Comparison of ENCODE assay signal across 11 cellular contexts in genomic region chr7:47576909-47577255, GRCh38. TPM values are rescaled to one million over a fixed set of nuclear protein-coding genes. Genes with fewer than 3 reads are reported as not detected.
DNase-seq lines count a peak whose midpoint lies in the region; ATAC-seq and TF ChIP-seq lines count a peak whose summit lies in the region.
"Had no signal": no experiment of that assay in that cellular context is flagged by ENCODE, and none has a peak within 500 bp of the region (broad histone marks: within the 10 kb centered on the region; RNA-seq: fewer than 3 reads in every experiment).

No MANE protein-coding gene starts in this region.

- H3K27ac ChIP-seq in breast epithelium, result peak overlapping the region; percentile 62 to 90
- H3K27ac ChIP-seq in fibroblast of lung (ENCODE audit: insufficient read depth, low read length), result peak overlapping the region; percentile 60
- H3K27ac ChIP-seq in ovary, result peak overlapping the region; percentile 60 to 92
- H3K27ac ChIP-seq in urinary bladder (ENCODE audit: low read depth), result peak overlapping the region; percentile 69

- POLR2A ChIA-PET in MCF 10A (lab: Yijun Ruan, JAX), result interaction anchor here (1.1 kb wide), 1 partner anchor 15 kb away, joined by 3 read pairs; no protein-coding TSS in a partner anchor

- no peak for TF ChIP-seq EP300 in ovary (IDR thresholded peaks at IDR 0.05)

- TF ChIP-seq POLR2A in breast epithelium (IDR thresholded peaks at IDR 0.05), result no peak
- TF ChIP-seq POLR2A in ovary (IDR thresholded peaks at IDR 0.05), result no peak

- peaks cover 60% of the 10 kb centered on the region for H3K4me1 Mint-ChIP-seq in MCF 10A (ENCODE audit: insufficient read depth, unreplicated experiment)

- no peak for ATAC-seq in HG03196 (IDR thresholded peaks at IDR 0.05; ENCODE audit: unreplicated experiment)

- CTCF ChIA-PET in MCF 10A (lab: Yijun Ruan, JAX), result no interaction called here

- no peaks in the 10 kb centered on the region for H3K27me3 Mint-ChIP-seq in MCF 10A (ENCODE audit: insufficient read depth, unreplicated experiment)

- H3K9me3 ChIP-seq in breast epithelium, result no peaks in the 10 kb centered on the region
- no peaks in the 10 kb centered on the region for H3K9me3 ChIP-seq in fibroblast of lung (ENCODE audit: control insufficient read depth, insufficient read depth, low read depth, low read length)
- no peaks in the 10 kb centered on the region for H3K9me3 ChIP-seq in ovary

- H3K9me3 Mint-ChIP-seq in MCF 10A (ENCODE audit: unreplicated experiment), result no peaks in the 10 kb centered on the region

- H3K4me3 ChIP-seq in breast epithelium (peak overlapping the region in 1 of 3 donors; percentile 39), fibroblast of lung (replicated peaks in 1 of 4; ENCODE audit: control extremely low read depth in 1 of 4, insufficient read depth in 1 of 4, low read depth in 3 of 4, low read length in 4 of 4) (peak overlapping the region in 2 of 4 experiments; percentile 31 to 45), ovary (peak overlapping the region; percentile 23), urinary bladder (ENCODE audit: low read depth, low read length) (no peak overlapping the region)

- DNase-seq in breast epithelium (ENCODE audit: low spot score in 2 of 2), result no peak
- DNase-seq in MCF 10A (ENCODE audit: unreplicated experiment), result no peak
- DNase-seq in fibroblast of lung (ENCODE audit: low read depth in 2 of 2), result no peak
- DNase-seq in ovary, result no peak
- DNase-seq in NCI-H1436 treated with DMSO at 0.1 percent for 48 hours (lab: John Stamatoyannopoulos, UW), result no peak
- no peak for DNase-seq in NCI-H128 (lab: John Stamatoyannopoulos, UW; ENCODE audit: unreplicated experiment)
- DNase-seq: ACHN, NCI-H1092, T1000 had no signal

- no peak overlapping the region for H3K4me3 Mint-ChIP-seq in MCF 10A (ENCODE audit: unreplicated experiment)

- no peak overlapping the region for H2AFZ ChIP-seq in fibroblast of lung (ENCODE audit: low read length)

- no peaks in the 10 kb centered on the region for H3K27me3 ChIP-seq in breast epithelium
- H3K27me3 ChIP-seq in fibroblast of lung (ENCODE audit: control insufficient read depth, insufficient read depth, low read length), result no peaks in the 10 kb centered on the region
- H3K27me3 ChIP-seq in ovary, result no peaks in the 10 kb centered on the region

- peaks cover 36% of the 10 kb centered on the region for H3K36me3 Mint-ChIP-seq in MCF 10A (ENCODE audit: insufficient read depth, unreplicated experiment)

- no peak overlapping the region for H3K27ac Mint-ChIP-seq in MCF 10A (ENCODE audit: low read depth, unreplicated experiment)

- no TSS peak for BruUV-seq in MCF 10A (replicated peaks; lab: Mats Ljungman, UMichigan)

- peaks cover 72% of the 10 kb centered on the region for H3K79me2 ChIP-seq in fibroblast of lung (ENCODE audit: control insufficient read depth, insufficient read depth, low read length)

- TF ChIP-seq CTCF in breast epithelium (IDR thresholded peaks at IDR 0.05) (no peak), MCF 10A (IDR thresholded peaks at IDR 0.05; ENCODE audit: unreplicated experiment) (no peak), fibroblast of lung (conservative IDR thresholded peaks at IDR 0.05 in 1 of 2, IDR thresholded peaks at IDR 0.05 in 1 of 2; ENCODE audit: low read depth in 1 of 2, low read length in 2 of 2) (no peak), ovary (IDR thresholded peaks at IDR 0.05) (no peak)

- no peaks in the 10 kb centered on the region for H4K20me1 ChIP-seq in fibroblast of lung (ENCODE audit: control insufficient read depth, extremely low read depth, insufficient read depth, low read length)

- H3K36me3 ChIP-seq in breast epithelium (no peaks in the 10 kb centered on the region), fibroblast of lung (ENCODE audit: control insufficient read depth, insufficient read depth, low read length) (peaks cover 5% of the 10 kb centered on the region), ovary (no peaks in the 10 kb centered on the region), urinary bladder (ENCODE audit: insufficient read depth) (no peaks in the 10 kb centered on the region)

- 7 to 11% (median 8%) methylated on average over 12 of the region's 12 CpGs for WGBS in ovary, 3 donors
- WGBS in urinary bladder, result 12% methylated on average over 12 of the region's 12 CpGs

- no peak overlapping the region for H3K9ac ChIP-seq in fibroblast of lung (ENCODE audit: insufficient read depth, low read length)

- peaks cover 14 to 37% of the 10 kb centered on the region in 2 donors for H3K4me1 ChIP-seq in breast epithelium
- peaks cover 53% of the 10 kb centered on the region for H3K4me1 ChIP-seq in fibroblast of lung (ENCODE audit: control insufficient read depth, extremely low read depth, insufficient read depth, low read length)
- peaks cover 41% of the 10 kb centered on the region for H3K4me1 ChIP-seq in ovary (ENCODE audit: insufficient read depth)
- no peaks in the 10 kb centered on the region for H3K4me1 ChIP-seq in urinary bladder (ENCODE audit: insufficient read depth)

- intact Hi-C loops in breast epithelium (cut with DNase I; ENCODE audit: low total_unique reads) (no loop called here), MCF 10A (cut with micrococcal nuclease) (no loop called here), ovary (cut with DNase I) (loop anchor here in 2 of 4 donors (10.0 kb wide), 3 partner anchors 102 to 302 kb away; no protein-coding TSS in a partner anchor)

- peak overlapping the region; percentile 92 for H3K4me2 ChIP-seq in fibroblast of lung (ENCODE audit: extremely low read depth, insufficient read depth, low read length)

RNA-seq across cellular contexts. Expression of gene TNS3, which starts 5.0 kb away (rescaled TPM):
- total RNA-seq in breast epithelium (10 to 100 TPM; 41.0 to 78.1 (median 56.2) TPM), MCF 10A (2022) (30.1 and 33.3 TPM in 2 replicates), fibroblast of lung (52.6 and 88.8 TPM in 2 replicates), ovary (100 to 1,000 TPM in 3 of 7 donors, 10 to 100 TPM in 4; 46.1 to 137 (median 96.3) TPM), urinary bladder (71.3 TPM)
- polyA plus RNA-seq in fibroblast of lung (52.9 and 74.4 TPM in 2 replicates), ovary (10 to 100 TPM; 36.6 to 91.3 TPM), urinary bladder (15.5 TPM)
- polyA plus RNA-seq in fibroblast of lung (2012), result 54.7 and 86.1 TPM in 2 replicates
- 200 and 269 TPM in 2 replicates for polyA minus RNA-seq in fibroblast of lung (ENCODE audit: low replicate concordance)
